ENCODE assay signal across 8 cellular contexts in genomic region chr15:77186518-77187095, GRCh38.
DNase-seq lines count a peak whose midpoint lies in the region; ATAC-seq and TF ChIP-seq lines count a peak whose summit lies in the region.

No MANE protein-coding gene starts in this region.

- no peak overlapping the region for H2AFZ ChIP-seq in fibroblast of lung (ENCODE audit: low read length)
- no peak overlapping the region for H2AFZ ChIP-seq in parathyroid adenoma

- in situ Hi-C loops in GM13976 (cut with MboI; ENCODE audit: low sequenced_read_pairs, unreplicated experiment), result no loop called here

- TF ChIP-seq CTCF in A673 (conservative IDR thresholded peaks at IDR 0.05; ENCODE audit: low read depth, low read length) (peak; percentile 77), GM13976 (IDR thresholded peaks at IDR 0.05; ENCODE audit: borderline replicate concordance, control extremely low read depth, extremely low read depth, insufficient read depth, missing control alignments) (peak; percentile 38), fibroblast of lung (conservative IDR thresholded peaks at IDR 0.05 in 1 of 2, IDR thresholded peaks at IDR 0.05 in 1 of 2; ENCODE audit: low read depth in 1 of 2, low read length in 2 of 2) (peak; percentile 57 to 60), parathyroid adenoma (IDR thresholded peaks at IDR 0.05) (peak; percentile 33)

- H3K27ac ChIP-seq in A673 (ENCODE audit: low read depth, low read length, poor library complexity, severe bottlenecking) (peak overlapping the region; percentile 12), fibroblast of lung (ENCODE audit: insufficient read depth, low read length) (no peak overlapping the region), parathyroid adenoma (peak overlapping the region; percentile 81)

- H3K79me2 ChIP-seq in fibroblast of lung (ENCODE audit: control insufficient read depth, insufficient read depth, low read length) (no peaks in the 10 kb centered on the region), parathyroid adenoma (no peaks in the 10 kb centered on the region)

- H3K9ac ChIP-seq in fibroblast of lung (ENCODE audit: insufficient read depth, low read length) (no peak overlapping the region), parathyroid adenoma (no peak overlapping the region)

- H3K36me3 ChIP-seq in A673 (ENCODE audit: insufficient read depth, low read length, poor library complexity, severe bottlenecking) (no peaks in the 10 kb centered on the region), fibroblast of lung (ENCODE audit: control insufficient read depth, insufficient read depth, low read length) (no peaks in the 10 kb centered on the region), parathyroid adenoma (ENCODE audit: control insufficient read depth, insufficient read depth, low read length) (no peaks in the 10 kb centered on the region)

- peak; percentile 65 for DNase-seq in A673 (ENCODE audit: low spot score)
- peak; percentile 36 for DNase-seq in GM13976 (ENCODE audit: low spot score)
- DNase-seq in SK-N-DZ (ENCODE audit: low spot score), result peak; percentile 40
- peak; percentile 26 to 72 for DNase-seq in fibroblast of lung (ENCODE audit: low read depth in 2 of 2)
- no peak for DNase-seq in T-helper 1 cell

- H3K9me3 ChIP-seq in A673 (ENCODE audit: low read depth, low read length, poor library complexity, severe bottlenecking) (no peaks in the 10 kb centered on the region), fibroblast of lung (ENCODE audit: control insufficient read depth, insufficient read depth, low read depth, low read length) (no peaks in the 10 kb centered on the region), parathyroid adenoma (ENCODE audit: control insufficient read depth, low read length) (no peaks in the 10 kb centered on the region)

- H3K27me3 ChIP-seq in A673 (replicated peaks; ENCODE audit: insufficient read depth, low read depth, low read length, poor library complexity) (no peaks in the 10 kb centered on the region), fibroblast of lung (ENCODE audit: control insufficient read depth, insufficient read depth, low read length) (no peaks in the 10 kb centered on the region), parathyroid adenoma (ENCODE audit: control insufficient read depth, insufficient read depth, low read length) (no peaks in the 10 kb centered on the region)

- intact Hi-C loops in A673 (cut with micrococcal nuclease; ENCODE audit: unreplicated experiment), result loop anchor here (1.0 to 10.0 kb wide), 5 partner anchors 236 to 688 kb away; partner anchors contain the start of genes HMG20A and PEAK1

- H3K4me2 ChIP-seq in fibroblast of lung (ENCODE audit: extremely low read depth, insufficient read depth, low read length), result no peak overlapping the region
- no peak overlapping the region for H3K4me2 ChIP-seq in parathyroid adenoma (ENCODE audit: low read length)

- H3K4me3 ChIP-seq in A673 (ENCODE audit: low read depth, low read length, poor library complexity, severe bottlenecking) (no peak overlapping the region), fibroblast of lung (replicated peaks in 1 of 4; ENCODE audit: control extremely low read depth in 1 of 4, insufficient read depth in 1 of 4, low read depth in 3 of 4, low read length in 4 of 4) (no peak overlapping the region), parathyroid adenoma (ENCODE audit: low read depth, low read length) (no peak overlapping the region)

- no TSS peak for BruUV-seq in A673 (replicated peaks; lab: Mats Ljungman, UMichigan)

- peaks cover 42% of the 10 kb centered on the region for H3K4me1 ChIP-seq in A673 (ENCODE audit: insufficient read depth, low read length, poor library complexity, severe bottlenecking)
- no peaks in the 10 kb centered on the region for H3K4me1 ChIP-seq in fibroblast of lung (ENCODE audit: control insufficient read depth, extremely low read depth, insufficient read depth, low read length)
- H3K4me1 ChIP-seq in parathyroid adenoma, result peaks cover 4% of the 10 kb centered on the region

- ATAC-seq in GM19467 (IDR thresholded peaks at IDR 0.05; ENCODE audit: unreplicated experiment) (no peak), GM18517 (IDR thresholded peaks at IDR 0.05; ENCODE audit: unreplicated experiment) (no peak)

- CTCF ChIA-PET in A673 (lab: Charles Lee), result interaction anchor here (0.6 to 2.9 kb wide), 6 partner anchors 68 to 634 kb away, joined by 3 to 42 read pairs (median 3); no protein-coding TSS in a partner anchor

- H4K20me1 ChIP-seq in fibroblast of lung (ENCODE audit: control insufficient read depth, extremely low read depth, insufficient read depth, low read length), result no peaks in the 10 kb centered on the region

- POLR2A ChIA-PET in A673 (lab: Charles Lee; ENCODE audit: low non-redundant PET), result no interaction called here

Comparison
In these comparisons a context has a peak if more than half of its experiments do, and no peak if none do; other contexts are left out.
1. DNase-seq: peak in A673 (single experiment), GM13976 (single experiment), SK-N-DZ (single experiment) and fibroblast of lung (2 of 2); none in T-helper 1 cell (0 of 5).
2. Peak in every context shown above with its lines, with median percentiles within 50 percentile points of each other: CTCF ChIP-seq.